ENCODE assay signal across 9 cellular contexts in genomic region chr5:15386122-15386521, GRCh38.
"Had no signal": no experiment of that assay in that cellular context is flagged by ENCODE, and none has a peak within 500 bp of the region (broad histone marks: within the 10 kb centered on the region; RNA-seq: fewer than 3 reads in every experiment).

No MANE protein-coding gene starts in this region.

- H3K9ac ChIP-seq: GM23248 had no signal

- ATAC-seq: HCT116, HepG2 had no signal

- H3K4me3 Mint-ChIP-seq: HFFc6, IgD-negative memory B cell had no signal

- H3K27ac ChIP-seq: GM23248, HL-60 had no signal

- H3K27me3 Mint-ChIP-seq: IgD-negative memory B cell had no signal

- H2AFZ ChIP-seq: GM23248 had no signal

- H3K4me3 ChIP-seq: GM23248, HAP-1 had no signal

- H3K36me3 ChIP-seq: HAP-1 had no signal

- DNase-seq: GM23248, GOT3, H7, HFFc6 had no signal

- H3K9me3 ChIP-seq: HAP-1 had no signal

- H3K4me1 ChIP-seq: HAP-1 had no signal

- H3K27ac Mint-ChIP-seq: HFFc6, IgD-negative memory B cell had no signal

- H3K9me3 Mint-ChIP-seq: HFFc6 had no signal
